Comparison of ENCODE assay signal across 7 cellular contexts in the genomic region with DNA sequence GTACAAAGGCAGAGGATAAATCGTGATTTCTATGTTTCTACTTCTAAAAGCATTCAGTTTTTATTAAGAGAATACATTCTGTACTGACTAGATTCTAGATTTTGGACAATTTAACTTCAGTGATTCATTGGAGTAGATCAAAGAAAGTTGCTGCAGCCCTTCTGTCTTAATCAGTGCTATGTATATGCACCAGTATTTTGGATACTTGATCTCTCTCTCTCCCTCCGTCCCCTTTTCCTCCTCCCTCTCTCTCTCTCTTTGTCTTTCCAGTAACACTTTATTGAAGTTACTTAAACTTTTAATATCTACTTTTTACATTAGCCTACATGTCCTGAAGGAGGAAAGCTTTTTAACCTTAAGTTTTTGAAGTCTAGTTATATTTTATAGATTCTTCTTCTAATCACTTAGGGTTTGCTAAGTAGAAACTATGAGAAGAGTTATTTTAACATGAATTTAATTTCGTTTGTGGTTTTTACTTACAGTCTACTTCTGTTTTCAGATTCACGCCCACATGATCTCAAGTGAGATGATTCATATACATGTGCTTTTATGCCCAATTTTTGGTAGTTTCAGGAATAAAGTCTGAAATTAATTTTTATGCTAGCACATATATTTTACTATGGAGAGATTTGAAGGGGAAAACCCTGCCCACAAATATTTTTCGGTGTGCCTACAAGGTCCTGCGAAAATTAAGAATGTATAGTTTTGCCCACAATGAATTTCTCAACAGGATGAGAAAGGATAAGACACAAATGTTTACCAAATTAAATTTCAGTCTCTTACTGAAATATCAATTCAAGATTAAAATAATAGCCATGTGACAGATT. TPM values are rescaled to one million over a fixed set of nuclear protein-coding genes. Genes with fewer than 3 reads are reported as not detected.
DNase-seq lines count a peak whose midpoint lies in the region; ATAC-seq and TF ChIP-seq lines count a peak whose summit lies in the region.

No MANE protein-coding gene starts in this region.

- TF ChIP-seq CTCF in smooth muscle cell (IDR thresholded peaks at IDR 0.05; ENCODE audit: borderline replicate concordance, insufficient read depth, poor library complexity, severe bottlenecking) = no peak
- no peak for TF ChIP-seq CTCF in gastrocnemius medialis (IDR thresholded peaks at IDR 0.05 in 4 of 5, conservative IDR thresholded peaks at IDR 0.05 in 1 of 5)

- POLR2A ChIA-PET in activated CD8-positive, alpha-beta T cell treated with anti-CD3 and anti-CD28 coated beads, Interleukin-2, amount 10 ng/mL, durations not matched to agents 7 days and 5 days (lab: Charles Lee) = no interaction called here

- H4K20me1 ChIP-seq in smooth muscle cell (ENCODE audit: low read depth) = peaks cover 14% of the 10 kb centered on the region

- H3K4me2 ChIP-seq in smooth muscle cell = peak overlapping the region; percentile 69

- no peaks in the 10 kb centered on the region for H3K9me3 Mint-ChIP-seq in activated CD8-positive, alpha-beta T cell treated with anti-CD3 and anti-CD28 coated beads, Interleukin-2, amount 10 ng/mL, durations not matched to agents 7 days and 5 days (ENCODE audit: insufficient read depth)

- H3K36me3 ChIP-seq in smooth muscle cell (ENCODE audit: low read depth) (no peaks in the 10 kb centered on the region), gastrocnemius medialis (no peaks in the 10 kb centered on the region)

- H3K4me3 Mint-ChIP-seq in activated CD8-positive, alpha-beta T cell treated with anti-CD3 and anti-CD28 coated beads, Interleukin-2, amount 10 ng/mL, durations not matched to agents 7 days and 5 days = peak overlapping the region; percentile 73

- no peaks in the 10 kb centered on the region for H3F3A ChIP-seq in smooth muscle cell (ENCODE audit: low read depth)

- CTCF ChIA-PET in activated CD8-positive, alpha-beta T cell treated with anti-CD3 and anti-CD28 coated beads, Interleukin-2, amount 10 ng/mL, durations not matched to agents 7 days and 5 days (lab: Charles Lee) = interaction anchor here (1.3 to 2.1 kb wide), 2 partner anchors 22 to 78 kb away, joined by 3 to 8 read pairs; no protein-coding TSS in a partner anchor

- peak overlapping the region; percentile 79 for H3K27ac ChIP-seq in smooth muscle cell (ENCODE audit: low read depth)
- H3K27ac ChIP-seq in gastrocnemius medialis = no peak overlapping the region

- ATAC-seq in GM19395 (IDR thresholded peaks at IDR 0.05; ENCODE audit: unreplicated experiment) (peak; percentile 59), HG03066 (IDR thresholded peaks at IDR 0.05; ENCODE audit: low read depth, unreplicated experiment) (peak; percentile 52), gastrocnemius medialis (no peak)
- peak; percentile 65 for ATAC-seq in activated CD8-positive, alpha-beta T cell treated with anti-CD3 and anti-CD28 coated beads, Interleukin-2, amount 10 ng/mL, durations not matched to agents 7 days and 5 days

- in situ Hi-C loops in gastrocnemius medialis (cut with MboI; ENCODE audit: low sequenced_read_pairs in 4 of 4) = no loop called here

- H3K27ac Mint-ChIP-seq in activated CD8-positive, alpha-beta T cell treated with anti-CD3 and anti-CD28 coated beads, Interleukin-2, amount 10 ng/mL, durations not matched to agents 7 days and 5 days = peak overlapping the region; percentile 78

- no peaks in the 10 kb centered on the region for H3K27me3 Mint-ChIP-seq in activated CD8-positive, alpha-beta T cell treated with anti-CD3 and anti-CD28 coated beads, Interleukin-2, amount 10 ng/mL, durations not matched to agents 7 days and 5 days (ENCODE audit: low read depth)

- H3K9ac ChIP-seq in smooth muscle cell (ENCODE audit: low read depth) = peak overlapping the region; percentile 20

- peaks cover 31% of the 10 kb centered on the region for H3K4me1 Mint-ChIP-seq in activated CD8-positive, alpha-beta T cell treated with anti-CD3 and anti-CD28 coated beads, Interleukin-2, amount 10 ng/mL, durations not matched to agents 7 days and 5 days (ENCODE audit: low read depth)

- H3K27me3 ChIP-seq in smooth muscle cell (ENCODE audit: low read depth) = no peaks in the 10 kb centered on the region
- H3K27me3 ChIP-seq in gastrocnemius medialis = no peaks in the 10 kb centered on the region

- peak overlapping the region; percentile 22 for H2AFZ ChIP-seq in smooth muscle cell (ENCODE audit: low read depth)

- H3K4me1 ChIP-seq in smooth muscle cell (ENCODE audit: low read depth) = peaks cover 15% of the 10 kb centered on the region
- H3K4me1 ChIP-seq in gastrocnemius medialis = peaks cover 9 to 20% of the 10 kb centered on the region in 2 donors

- H3K4me3 ChIP-seq in smooth muscle cell (no peak overlapping the region), gastrocnemius medialis (no peak overlapping the region)

- peaks cover 83% of the 10 kb centered on the region for H3K79me2 ChIP-seq in smooth muscle cell (ENCODE audit: low read depth)

- peaks cover 45% of the 10 kb centered on the region for H3K36me3 Mint-ChIP-seq in activated CD8-positive, alpha-beta T cell treated with anti-CD3 and anti-CD28 coated beads, Interleukin-2, amount 10 ng/mL, durations not matched to agents 7 days and 5 days (ENCODE audit: low read depth)

- DNase-seq in activated CD8-positive, alpha-beta T cell treated with anti-CD3 and anti-CD28 coated beads, Interleukin-2, amount 10 ng/mL, durations not matched to agents 7 days and 5 days = no peak
- DNase-seq in smooth muscle cell (lab: John Stamatoyannopoulos, UW; ENCODE audit: unreplicated experiment) (no peak), NCI-H146 (lab: John Stamatoyannopoulos, UW) (no peak), gastrocnemius medialis (no peak)
- no peak for DNase-seq in activated effector memory CD4-positive, alpha-beta T cell treated with Interleukin-2 at 50 U/mL for 16 hours

- no peak for TF ChIP-seq POLR2A in gastrocnemius medialis (IDR thresholded peaks at IDR 0.05)

- WGBS in smooth muscle cell (ENCODE audit: low lambda C conversion rate) = 60% methylated on average over 6 of the region's 6 CpGs

- intact Hi-C loops in gastrocnemius medialis (cut with DNase I; ENCODE audit: low total_unique reads) = no loop called here

- H3K9me3 ChIP-seq in smooth muscle cell (replicated peaks; ENCODE audit: low read depth) (no peaks in the 10 kb centered on the region), gastrocnemius medialis (no peaks in the 10 kb centered on the region)

RNA-seq across cellular contexts. Expression of a gene that starts 9.1 kb away (rescaled TPM):
- total RNA-seq in activated CD8-positive, alpha-beta T cell treated with anti-CD3 and anti-CD28 coated beads, Interleukin-2, amount 10 ng/mL, durations not matched to agents 7 days and 5 days = 10 to 100 TPM; 63.6 to 69.8 TPM
- total RNA-seq in smooth muscle cell = 36.9 and 37.0 TPM in 2 replicates
- 17.5 and 18.4 TPM in 2 replicates for polyA plus RNA-seq in smooth muscle cell
- total RNA-seq in gastrocnemius medialis = 10 to 100 TPM in 3 of 4 donors, 1 to 10 TPM in 1; 6.3 to 11.6 (median 10.6) TPM

Comparison
In these comparisons a context has a peak if more than half of its experiments do, and no peak if none do; other contexts are left out.
1. ATAC-seq: peak in GM19395 (single experiment), HG03066 (single experiment) and activated CD8-positive, alpha-beta T cell treated with anti-CD3 and anti-CD28 coated beads, Interleukin-2, amount 10 ng/mL, durations not matched to agents 7 days and 5 days (single experiment); none in gastrocnemius medialis (0 of 2).